In genomic region chr3:62919784-62920183, GRCh38 we compare ENCODE assay signal across 7 cellular contexts. TPM values are rescaled to one million over a fixed set of nuclear protein-coding genes. Genes with fewer than 3 reads are reported as not detected.
"Had no signal": no experiment of that assay in that cellular context is flagged by ENCODE, and none has a peak within 500 bp of the region (broad histone marks: within the 10 kb centered on the region; RNA-seq: fewer than 3 reads in every experiment).

No MANE protein-coding gene starts in this region.

- H3K4me3 ChIP-seq: K562 had no signal

- DNase-seq: GOT3, H9, HCEC 1CT, IMR-90, KG1 had no signal

- FAIRE-seq: HTR-8/SVneo, K562 had no signal

- ATAC-seq: K562 had no signal

RNA-seq across cellular contexts. Expression of gene CADPS, which starts 44.6 kb away (rescaled TPM):
- total RNA-seq: IMR-90, K562 had no signal
- polyA plus RNA-seq: IMR-90, K562 had no signal
